Comparison of ENCODE assay signal across 1 cellular context in genomic region chr1:14567056-14567455, GRCh38.
TF ChIP-seq lines count a peak whose summit lies in the region.

No MANE protein-coding gene starts in this region.

TF ChIP-seq in A549, 52 proteins besides CTCF, POLR2A, EP300 and RAD21 (continued from another document):
- TF ChIP-seq, protein P1, sequence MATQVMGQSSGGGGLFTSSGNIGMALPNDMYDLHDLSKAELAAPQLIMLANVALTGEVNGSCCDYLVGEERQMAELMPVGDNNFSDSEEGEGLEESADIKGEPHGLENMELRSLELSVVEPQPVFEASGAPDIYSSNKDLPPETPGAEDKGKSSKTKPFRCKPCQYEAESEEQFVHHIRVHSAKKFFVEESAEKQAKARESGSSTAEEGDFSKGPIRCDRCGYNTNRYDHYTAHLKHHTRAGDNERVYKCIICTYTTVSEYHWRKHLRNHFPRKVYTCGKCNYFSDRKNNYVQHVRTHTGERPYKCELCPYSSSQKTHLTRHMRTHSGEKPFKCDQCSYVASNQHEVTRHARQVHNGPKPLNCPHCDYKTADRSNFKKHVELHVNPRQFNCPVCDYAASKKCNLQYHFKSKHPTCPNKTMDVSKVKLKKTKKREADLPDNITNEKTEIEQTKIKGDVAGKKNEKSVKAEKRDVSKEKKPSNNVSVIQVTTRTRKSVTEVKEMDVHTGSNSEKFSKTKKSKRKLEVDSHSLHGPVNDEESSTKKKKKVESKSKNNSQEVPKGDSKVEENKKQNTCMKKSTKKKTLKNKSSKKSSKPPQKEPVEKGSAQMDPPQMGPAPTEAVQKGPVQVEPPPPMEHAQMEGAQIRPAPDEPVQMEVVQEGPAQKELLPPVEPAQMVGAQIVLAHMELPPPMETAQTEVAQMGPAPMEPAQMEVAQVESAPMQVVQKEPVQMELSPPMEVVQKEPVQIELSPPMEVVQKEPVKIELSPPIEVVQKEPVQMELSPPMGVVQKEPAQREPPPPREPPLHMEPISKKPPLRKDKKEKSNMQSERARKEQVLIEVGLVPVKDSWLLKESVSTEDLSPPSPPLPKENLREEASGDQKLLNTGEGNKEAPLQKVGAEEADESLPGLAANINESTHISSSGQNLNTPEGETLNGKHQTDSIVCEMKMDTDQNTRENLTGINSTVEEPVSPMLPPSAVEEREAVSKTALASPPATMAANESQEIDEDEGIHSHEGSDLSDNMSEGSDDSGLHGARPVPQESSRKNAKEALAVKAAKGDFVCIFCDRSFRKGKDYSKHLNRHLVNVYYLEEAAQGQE (IDR thresholded peaks at IDR 0.05) = no peak
- TF ChIP-seq CBX8 (IDR thresholded peaks at IDR 0.05) = no peak
- no peak for TF ChIP-seq FOSB (CRISPR knock-in tag; IDR thresholded peaks at IDR 0.05)
- TF ChIP-seq MAFK (IDR thresholded peaks at IDR 0.05; ENCODE audit: partially characterized antibody) = no peak
- TF ChIP-seq EHMT2 (IDR thresholded peaks at IDR 0.05; ENCODE audit: low read depth) = no peak
